In genomic region chr2:128290356-128290755, GRCh38 we compare ENCODE assay signal across 21 cellular contexts.
"Had no signal": no experiment of that assay in that cellular context is flagged by ENCODE, and none has a peak within 500 bp of the region (broad histone marks: within the 10 kb centered on the region; RNA-seq: fewer than 3 reads in every experiment).

No MANE protein-coding gene starts in this region.

- H3K4me1 Mint-ChIP-seq: activated CD4-positive, alpha-beta T cell treated with anti-CD3 and anti-CD28 coated beads for 36 hours had no signal

- H3K27ac ChIP-seq: body of pancreas, foreskin keratinocyte, neutrophil, tibial artery, uterus, WERI-Rb-1 had no signal

- H3K9me3 Mint-ChIP-seq: activated CD8-positive, alpha-beta T cell treated with anti-CD3 and anti-CD28 coated beads for 36 hours; activated naive CD4-positive, alpha-beta T cell treated with anti-CD3 and anti-CD28 coated beads, Interleukin-2, amount 50 U/mL, for 24 hours; activated T-cell treated with anti-CD3 and anti-CD28 coated beads, Interleukin-2, amount 50 U/mL, for 4 hours; central memory CD8-positive, alpha-beta T cell; naive B cell; stimulated activated memory B cell treated with anti-CD40 and anti-IgM and Interleukin-4, amounts not matched to agents 10 μg/mL and 1 μg/mL and 100 μg/mL, for 72 hours; T-helper 1 cell treated with Interleukin-12 subunit alpha and Interleukin-12 subunit beta and Interleukin-4 antibody, amounts not matched to agents 30 μg/mL and 1 μg/mL, for 36 hours had no signal

- DNase-seq: activated CD4-positive, alpha-beta T cell treated with anti-CD3 and anti-CD28 coated beads for 36 hours; activated CD8-positive, alpha-beta T cell treated with anti-CD3 and anti-CD28 coated beads for 36 hours; activated effector memory CD4-positive, alpha-beta T cell treated with anti-CD3 and anti-CD28 coated beads, Interleukin-2, amount 50 U/mL, for 16 hours; activated T-cell treated with anti-CD3 and anti-CD28 coated beads, Interleukin-2, amount 50 U/mL, for 4 hours; amniotic stem cell; body of pancreas; effector CD8-positive, alpha-beta T cell; left colon; naive B cell; retina; stimulated activated CD4-positive, alpha-beta T cell treated with anti-CD3 and anti-CD28 coated beads, Interleukin-2, amount 100 ng/mL, for 48 hours; tibial artery; uterus; WERI-Rb-1 had no signal

- H3K9me3 ChIP-seq: body of pancreas, neutrophil, tibial artery, uterus had no signal

- H3K4me1 ChIP-seq: foreskin keratinocyte, uterus had no signal

- H3K36me3 ChIP-seq: neutrophil, uterus had no signal

- H3K27me3 Mint-ChIP-seq: activated CD4-positive, alpha-beta T cell treated with anti-CD3 and anti-CD28 coated beads for 36 hours; activated CD8-positive, alpha-beta T cell treated with anti-CD3 and anti-CD28 coated beads for 36 hours; activated naive CD4-positive, alpha-beta T cell treated with anti-CD3 and anti-CD28 coated beads, Interleukin-2, amount 50 U/mL, for 24 hours; central memory CD8-positive, alpha-beta T cell; naive B cell; stimulated activated memory B cell treated with anti-CD40 and anti-IgM and Interleukin-4, amounts not matched to agents 10 μg/mL and 1 μg/mL and 100 μg/mL, for 72 hours had no signal

- ATAC-seq: activated CD4-positive, alpha-beta T cell treated with anti-CD3 and anti-CD28 coated beads for 36 hours; activated CD8-positive, alpha-beta T cell treated with anti-CD3 and anti-CD28 coated beads for 36 hours; activated T-cell treated with anti-CD3 and anti-CD28 coated beads, Interleukin-2, amount 50 U/mL, for 4 hours; body of pancreas; foreskin keratinocyte; left colon; stimulated activated memory B cell treated with anti-CD40 and anti-IgM and Interleukin-4, amounts not matched to agents 10 μg/mL and 1 μg/mL and 100 μg/mL, for 72 hours had no signal

- H3K4me3 Mint-ChIP-seq: activated CD4-positive, alpha-beta T cell treated with anti-CD3 and anti-CD28 coated beads for 36 hours; activated CD8-positive, alpha-beta T cell treated with anti-CD3 and anti-CD28 coated beads for 36 hours; activated naive CD4-positive, alpha-beta T cell treated with anti-CD3 and anti-CD28 coated beads, Interleukin-2, amount 50 U/mL, for 24 hours; activated T-cell treated with anti-CD3 and anti-CD28 coated beads, Interleukin-2, amount 50 U/mL, for 4 hours; central memory CD8-positive, alpha-beta T cell; naive B cell; stimulated activated memory B cell treated with anti-CD40 and anti-IgM and Interleukin-4, amounts not matched to agents 10 μg/mL and 1 μg/mL and 100 μg/mL, for 72 hours; T-helper 1 cell treated with Interleukin-12 subunit alpha and Interleukin-12 subunit beta and Interleukin-4 antibody, amounts not matched to agents 30 μg/mL and 1 μg/mL, for 36 hours had no signal

- H3K27ac Mint-ChIP-seq: activated CD4-positive, alpha-beta T cell treated with anti-CD3 and anti-CD28 coated beads for 36 hours; activated CD8-positive, alpha-beta T cell treated with anti-CD3 and anti-CD28 coated beads for 36 hours; activated naive CD4-positive, alpha-beta T cell treated with anti-CD3 and anti-CD28 coated beads, Interleukin-2, amount 50 U/mL, for 24 hours; naive B cell; stimulated activated memory B cell treated with anti-CD40 and anti-IgM and Interleukin-4, amounts not matched to agents 10 μg/mL and 1 μg/mL and 100 μg/mL, for 72 hours; T-helper 1 cell treated with Interleukin-12 subunit alpha and Interleukin-12 subunit beta and Interleukin-4 antibody, amounts not matched to agents 30 μg/mL and 1 μg/mL, for 36 hours had no signal

- H3K27me3 ChIP-seq: body of pancreas, foreskin keratinocyte, neutrophil, tibial artery, uterus had no signal

- H3K4me3 ChIP-seq: body of pancreas, lung, tibial artery, uterus had no signal

- H3K36me3 Mint-ChIP-seq: activated naive CD4-positive, alpha-beta T cell treated with anti-CD3 and anti-CD28 coated beads, Interleukin-2, amount 50 U/mL, for 24 hours; naive B cell; stimulated activated memory B cell treated with anti-CD40 and anti-IgM and Interleukin-4, amounts not matched to agents 10 μg/mL and 1 μg/mL and 100 μg/mL, for 72 hours had no signal
